ENCODE assay signal across 8 cellular contexts in the genomic region with DNA sequence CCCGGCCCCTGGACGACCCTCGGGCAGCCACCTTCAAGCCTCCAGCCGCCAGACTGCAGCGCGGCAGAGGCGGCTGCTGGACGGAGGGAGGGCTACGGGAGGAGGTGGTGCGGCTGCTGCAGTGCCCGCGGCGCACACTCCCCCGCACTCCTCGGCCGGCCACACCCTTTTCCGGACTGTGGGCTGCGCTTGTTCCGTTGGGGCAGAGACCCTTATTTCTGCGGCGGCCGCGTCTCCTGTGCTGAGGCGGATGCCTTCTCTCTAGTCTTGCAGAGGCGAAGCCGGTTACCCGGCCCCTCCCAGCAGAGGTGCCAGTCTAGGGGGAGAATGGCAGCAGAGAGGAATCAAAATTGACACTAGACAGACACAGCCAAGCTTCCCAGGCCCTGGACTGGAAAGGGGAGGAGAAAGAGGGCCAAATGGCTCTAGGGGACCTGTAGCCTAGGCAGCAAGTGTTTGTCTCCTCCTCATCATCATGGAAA. TPM values are rescaled to one million over a fixed set of nuclear protein-coding genes. Genes with fewer than 3 reads are reported as not detected.
DNase-seq lines count a peak whose midpoint lies in the region; ATAC-seq and TF ChIP-seq lines count a peak whose summit lies in the region.

No MANE protein-coding gene starts in this region.

- H3K27ac ChIP-seq in caudate nucleus (ENCODE audit: low read depth, low read length), result peak overlapping the region; percentile 18
- H3K27ac ChIP-seq in layer of hippocampus (ENCODE audit: low read depth, low read length), result peak overlapping the region; percentile 75

- no peaks in the 10 kb centered on the region for H3K9me3 Mint-ChIP-seq in WTC11

- peak overlapping the region; percentile 99; the same call in 1 of the 2 replicates for H3K27ac Mint-ChIP-seq in WTC11

- no peaks in the 10 kb centered on the region for H3K27me3 ChIP-seq in layer of hippocampus (ENCODE audit: control insufficient read depth, insufficient read depth, low read length)

- H3K36me3 Mint-ChIP-seq in WTC11, result peaks cover 42% of the 10 kb centered on the region

- ATAC-seq in GM19023 (IDR thresholded peaks at IDR 0.05; ENCODE audit: unreplicated experiment) (peak; percentile 24), WTC11 (peak; percentile 5)

- POLR2A ChIA-PET in WTC11 (lab: Charles Lee), result interaction anchor here (0.8 to 5.3 kb wide), 5 partner anchors 11 to 93 kb away, joined by 3 to 104 read pairs (median 29); a partner anchor contains a TSS

- no peak for TF ChIP-seq CTCF in LNCaP clone FGC (IDR thresholded peaks at IDR 0.05; ENCODE audit: control insufficient read depth, extremely low read depth, insufficient read depth)
- TF ChIP-seq CTCF in WTC11 (IDR thresholded peaks at IDR 0.05), result no peak

- peak; percentile 65 for DNase-seq in ACHN
- DNase-seq in LNCaP clone FGC (ENCODE audit: low read depth), result no peak
- DNase-seq in WTC11 (ENCODE audit: low spot score), result peak; percentile 73
- peak in 18 of 61 donors; percentile 3 to 54 (median 18) for DNase-seq in caudate nucleus (lab: John Stamatoyannopoulos, UW)
- peak; percentile 65 for DNase-seq in stimulated activated CD4-positive, alpha-beta T cell treated with anti-CD3 and anti-CD28 coated beads, Interleukin-4, amount 100 ng/mL, for 24 hours
- no peak for DNase-seq in T1000 (lab: John Stamatoyannopoulos, UW)

- CTCF ChIA-PET in WTC11 (lab: Charles Lee), result interaction anchor here (1.1 to 4.2 kb wide), 6 partner anchors 10 to 507 kb away, joined by 3 to 61 read pairs (median 16); a partner anchor contains a TSS

- peak overlapping the region; percentile 88 for H3K4me3 ChIP-seq in LNCaP clone FGC (ENCODE audit: low read depth, low read length)

- no peaks in the 10 kb centered on the region; the same call in 1 of the 2 replicates for H3K27me3 Mint-ChIP-seq in WTC11 (ENCODE audit: low read depth)

- H3K4me1 Mint-ChIP-seq in WTC11, result peaks cover 30% of the 10 kb centered on the region

- H3K4me3 Mint-ChIP-seq in WTC11, result peak overlapping the region; percentile 98

- in situ Hi-C loops in ACHN (cut with HindIII; ENCODE audit: low pct_ligation_motif_present, low pct_unique_long_range_greater_than_20kb, low sequenced_read_pairs), result no loop called here

TF ChIP-seq in WTC11, 78 proteins besides CTCF, POLR2A, EP300 and RAD21:
- TF ChIP-seq, protein P1, sequence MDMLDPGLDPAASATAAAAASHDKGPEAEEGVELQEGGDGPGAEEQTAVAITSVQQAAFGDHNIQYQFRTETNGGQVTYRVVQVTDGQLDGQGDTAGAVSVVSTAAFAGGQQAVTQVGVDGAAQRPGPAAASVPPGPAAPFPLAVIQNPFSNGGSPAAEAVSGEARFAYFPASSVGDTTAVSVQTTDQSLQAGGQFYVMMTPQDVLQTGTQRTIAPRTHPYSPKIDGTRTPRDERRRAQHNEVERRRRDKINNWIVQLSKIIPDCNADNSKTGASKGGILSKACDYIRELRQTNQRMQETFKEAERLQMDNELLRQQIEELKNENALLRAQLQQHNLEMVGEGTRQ (CRISPR knock-in tag; IDR thresholded peaks at IDR 0.05), result 0 out of 2 replicates have a peak, but pooled peaks have one; percentile 15
- no peak for TF ChIP-seq NFATC4 (CRISPR knock-in tag; IDR thresholded peaks at IDR 0.05)
- TF ChIP-seq ETV6 (CRISPR knock-in tag; IDR thresholded peaks at IDR 0.05), result 0 out of 2 replicates have a peak, but pooled peaks have one; percentile 0

RNA-seq across cellular contexts. Expression of a gene that starts 1.2 kb away (rescaled TPM):
- 77.7 to 80.8 TPM (median 80.1 TPM) in 3 replicates for total RNA-seq in WTC11 (2021)

RNA-seq across cellular contexts. Expression of a gene that starts 11.2 kb away (rescaled TPM):
- total RNA-seq in WTC11 (2021), result 11.3 to 13.6 TPM (median 13.1 TPM) in 3 replicates

RNA-seq across cellular contexts. Expression of a gene that starts 12.8 kb away (rescaled TPM):
- total RNA-seq in WTC11 (2021), result 4,004 to 4,366 TPM (median 4,314 TPM) in 3 replicates

RNA-seq across cellular contexts. Expression of a gene that starts 23.1 kb away (rescaled TPM):
- 171 to 180 TPM (median 173 TPM) in 3 replicates for total RNA-seq in WTC11 (2021)

RNA-seq across cellular contexts. Expression of a gene that starts 24.9 kb away (rescaled TPM):
- 198 to 249 TPM (median 199 TPM) in 3 replicates for total RNA-seq in WTC11 (2021)

Comparison
In these comparisons a context has a peak if more than half of its experiments do, and no peak if none do; other contexts are left out.
1. DNase-seq: peak in ACHN (single experiment), WTC11 (single experiment) and stimulated activated CD4-positive, alpha-beta T cell treated with anti-CD3 and anti-CD28 coated beads, Interleukin-4, amount 100 ng/mL, for 24 hours (single experiment); none in LNCaP clone FGC (single experiment) and T1000 (single experiment).